ENCODE assay signal across 1 cellular context in genomic region chr20:62752671-62753501, GRCh38.
TF ChIP-seq lines count a peak whose summit lies in the region.

No MANE protein-coding gene starts in this region.

TF ChIP-seq in HepG2, 621 proteins besides CTCF, POLR2A, EP300 and RAD21 (continued from another document and continues in another):
- TF ChIP-seq ZBTB40 (IDR thresholded peaks at IDR 0.05) (no peak), ZBTB40 (CRISPR knock-in tag; IDR thresholded peaks at IDR 0.05) (no peak), TFDP1 (CRISPR knock-in tag; IDR thresholded peaks at IDR 0.05; ENCODE audit: borderline replicate concordance) (no peak; the same call in 1 of the 2 replicates), ZNF543 (CRISPR knock-in tag; IDR thresholded peaks at IDR 0.05) (0 out of 2 replicates have a peak, but pooled peaks have one; percentile 33), SALL1 (CRISPR knock-in tag; IDR thresholded peaks at IDR 0.05) (0 out of 2 replicates have a peak, but pooled peaks have one; percentile 22), ZNF350 (CRISPR knock-in tag; IDR thresholded peaks at IDR 0.05; ENCODE audit: borderline replicate concordance, low read depth) (peak; percentile 36; the same call in 1 of the 2 replicates), PAX8 (CRISPR knock-in tag; IDR thresholded peaks at IDR 0.05; ENCODE audit: borderline replicate concordance) (0 out of 2 replicates have a peak, but pooled peaks have one; percentile 47), DZIP1 (CRISPR knock-in tag; IDR thresholded peaks at IDR 0.05) (no peak), ZNF792 (CRISPR knock-in tag; IDR thresholded peaks at IDR 0.05) (peak; percentile 55; the same call in 1 of the 2 replicates), RXRA (CRISPR knock-in tag; IDR thresholded peaks at IDR 0.05) (0 out of 2 replicates have a peak, but pooled peaks have one; percentile 21), ZFP91 (CRISPR knock-in tag; IDR thresholded peaks at IDR 0.05; ENCODE audit: borderline replicate concordance) (peak; percentile 27; the same call in 1 of the 2 replicates), CAMTA2 (CRISPR knock-in tag; IDR thresholded peaks at IDR 0.05; ENCODE audit: borderline replicate concordance) (no peak), ZNF747 (CRISPR knock-in tag; IDR thresholded peaks at IDR 0.05; ENCODE audit: borderline replicate concordance) (no peak), ZNF691 (CRISPR knock-in tag; IDR thresholded peaks at IDR 0.05; ENCODE audit: borderline replicate concordance, low read depth) (peak; percentile 41; the same call in 1 of the 2 replicates), ZNF180 (CRISPR knock-in tag; IDR thresholded peaks at IDR 0.05; ENCODE audit: borderline replicate concordance, low read depth) (no peak), ZIK1 (CRISPR knock-in tag; IDR thresholded peaks at IDR 0.05; ENCODE audit: borderline replicate concordance, low read depth) (no peak), LCORL (IDR thresholded peaks at IDR 0.05) (no peak), LCORL (CRISPR knock-in tag; IDR thresholded peaks at IDR 0.05) (peak; percentile 64; the same call in 1 of the 2 replicates), ZNF383 (CRISPR knock-in tag; IDR thresholded peaks at IDR 0.05; ENCODE audit: borderline replicate concordance) (no peak), TCF7 (IDR thresholded peaks at IDR 0.05; ENCODE audit: low read depth) (no peak), ZNF891 (CRISPR knock-in tag; IDR thresholded peaks at IDR 0.05) (no peak; the same call in 1 of the 2 replicates), MED8 (CRISPR knock-in tag; IDR thresholded peaks at IDR 0.05; ENCODE audit: insufficient replicate concordance) (peak; percentile 35), KIAA2018 (CRISPR knock-in tag; IDR thresholded peaks at IDR 0.05; ENCODE audit: borderline replicate concordance) (no peak), GATAD1 (CRISPR knock-in tag; IDR thresholded peaks at IDR 0.05) (no peak), HNRNPL (IDR thresholded peaks at IDR 0.05; ENCODE audit: low read depth, low read length) (0 out of 2 replicates have a peak, but pooled peaks have one; percentile 68), THAP8 (CRISPR knock-in tag; IDR thresholded peaks at IDR 0.05; ENCODE audit: borderline replicate concordance) (no peak), MYPOP (CRISPR knock-in tag; IDR thresholded peaks at IDR 0.05) (no peak)
